In the genomic region with DNA sequence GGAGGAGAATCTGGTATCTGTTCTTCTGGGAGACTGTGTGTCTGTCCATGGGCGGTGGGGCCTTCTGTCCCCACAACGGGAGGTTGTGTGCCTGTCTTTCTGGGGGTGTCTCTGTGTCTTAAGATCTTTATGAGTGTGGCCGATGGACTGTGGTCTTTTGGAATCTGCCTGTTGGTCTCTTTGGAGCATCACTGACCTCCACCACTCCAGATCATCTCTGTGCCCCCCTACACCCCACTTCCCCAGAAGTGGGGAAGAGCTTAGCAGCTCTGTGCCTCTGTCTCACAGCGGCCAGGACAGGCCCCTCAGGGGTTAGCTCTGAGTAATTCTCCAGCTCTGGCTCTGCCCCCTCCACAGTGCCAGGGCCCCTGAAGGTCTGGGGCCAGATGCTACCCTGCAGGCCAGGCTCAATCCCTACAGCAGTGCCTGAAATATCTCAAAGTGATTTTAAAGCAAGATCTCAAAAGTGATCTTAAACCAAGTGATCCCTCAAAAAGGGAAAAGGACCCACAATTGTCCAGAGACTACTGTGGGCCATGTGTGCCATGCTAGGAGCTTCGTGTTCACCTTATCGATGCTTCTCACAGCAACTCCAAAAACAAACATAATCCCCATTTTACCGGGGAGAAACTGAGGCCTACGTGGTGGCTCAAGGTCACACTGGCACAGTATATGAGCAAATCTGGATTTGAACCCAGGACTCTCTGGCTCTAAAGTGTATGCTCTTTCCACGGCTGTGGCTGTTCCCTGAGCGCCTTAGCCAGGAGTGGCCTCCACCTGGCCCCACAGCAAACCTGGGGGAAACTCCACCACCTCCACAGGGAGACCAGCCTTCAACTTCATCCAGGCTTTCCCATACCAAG, we compare ENCODE assay signal across 9 cellular contexts. TPM values are rescaled to one million over a fixed set of nuclear protein-coding genes. Genes with fewer than 3 reads are reported as not detected.
DNase-seq lines count a peak whose midpoint lies in the region; ATAC-seq and TF ChIP-seq lines count a peak whose summit lies in the region.
"Had no signal": no experiment of that assay in that cellular context is flagged by ENCODE, and none has a peak within 500 bp of the region (broad histone marks: within the 10 kb centered on the region; RNA-seq: fewer than 3 reads in every experiment).

No MANE protein-coding gene starts in this region.

- H3K27ac ChIP-seq in foreskin keratinocyte (peak overlapping the region; percentile 99), skin epidermis (peak overlapping the region; percentile 48 to 99 (median 91))

- ATAC-seq in foreskin keratinocyte, result no peak
- no peak for ATAC-seq in HG02885 (IDR thresholded peaks at IDR 0.05; ENCODE audit: poor library complexity, unreplicated experiment)
- no peak for ATAC-seq in HG02870 (IDR thresholded peaks at IDR 0.05; ENCODE audit: unreplicated experiment)

- H3K27me3 ChIP-seq in H7 (ENCODE audit: control insufficient read depth, insufficient read depth, low read length) (peaks cover 7% of the 10 kb centered on the region), foreskin keratinocyte (no peaks in the 10 kb centered on the region)

- DNase-seq in H7, result no peak
- DNase-seq in foreskin keratinocyte, result no peak
- no peak for DNase-seq in NK-92 treated with Interleukin-12 subunit alpha and Interleukin-12 subunit beta, amount 100 ng/mL, for 24 hours (lab: John Stamatoyannopoulos, UW)
- no peak for DNase-seq in nucleus accumbens (lab: John Stamatoyannopoulos, UW)
- DNase-seq: NCI-H524 treated with DMSO at 0.1 percent for 48 hours had no signal

- no peak for TF ChIP-seq CTCF in WI38 (IDR thresholded peaks at IDR 0.05; ENCODE audit: low read depth, low read length)
- TF ChIP-seq CTCF in foreskin keratinocyte (conservative IDR thresholded peaks at IDR 0.05), result no peak

- peak overlapping the region; percentile 37 for H3K4me3 ChIP-seq in H7 (ENCODE audit: insufficient read depth, low read depth, low read length)
- peak overlapping the region; percentile 45 for H3K4me3 ChIP-seq in WI38 (ENCODE audit: low read depth, low read length)
- H3K4me3 ChIP-seq in skin epidermis, result peak overlapping the region in 5 of 7 experiments; percentile 21 to 41 (median 29)

- no peaks in the 10 kb centered on the region for H3K36me3 ChIP-seq in H7 (replicated peaks; ENCODE audit: control insufficient read depth, insufficient read depth, low read length)

- H3K4me1 ChIP-seq in foreskin keratinocyte, result peaks cover 64% of the 10 kb centered on the region

RNA-seq across cellular contexts. Expression of a gene that starts 26.0 kb away (rescaled TPM):
- total RNA-seq in H7 (2014; rRNA removed; shearing (Covaris generic)), result not detected in 2 replicates
- 0.32 and 0.58 TPM in 2 replicates for total RNA-seq in foreskin keratinocyte
- 0.10 and 0.17 TPM in 2 replicates for polyA plus RNA-seq in foreskin keratinocyte

RNA-seq across cellular contexts. Expression of a gene that starts 30.1 kb away (rescaled TPM):
- total RNA-seq in H7 (2014; rRNA removed; shearing (Covaris generic)), result 318 and 445 TPM in 2 replicates
- total RNA-seq in foreskin keratinocyte, result 445 and 504 TPM in 2 replicates
- polyA plus RNA-seq in foreskin keratinocyte, result 626 and 720 TPM in 2 replicates

RNA-seq across cellular contexts. Expression of a gene that starts 40.7 kb away (rescaled TPM):
- not detected in 2 replicates for total RNA-seq in H7 (2014; rRNA removed; shearing (Covaris generic))
- total RNA-seq in foreskin keratinocyte, result not detected in 2 replicates
- polyA plus RNA-seq in foreskin keratinocyte, result not detected in 2 replicates
